Comparison of ENCODE assay signal across 27 cellular contexts in genomic region chrX:40437348-40437747, GRCh38.
"Had no signal": no experiment of that assay in that cellular context is flagged by ENCODE, and none has a peak within 500 bp of the region (broad histone marks: within the 10 kb centered on the region; RNA-seq: fewer than 3 reads in every experiment).

No MANE protein-coding gene starts in this region.

- H3K9me3 ChIP-seq: colonic mucosa, esophagus muscularis mucosa, esophagus squamous epithelium, gastrocnemius medialis, gastroesophageal sphincter, heart left ventricle, heart right ventricle had no signal

- H3K27ac ChIP-seq: colonic mucosa, coronary artery, dorsolateral prefrontal cortex, epithelial cell of prostate, esophagus muscularis mucosa, esophagus squamous epithelium, foreskin keratinocyte, gastrocnemius medialis, gastroesophageal sphincter, heart left ventricle, heart right ventricle had no signal

- H3K4me3 ChIP-seq: colonic mucosa, coronary artery, dorsolateral prefrontal cortex, esophagus muscularis mucosa, esophagus squamous epithelium, gastrocnemius medialis, gastroesophageal sphincter, heart left ventricle, heart right ventricle had no signal

- H3K4me1 ChIP-seq: colonic mucosa, foreskin keratinocyte, heart left ventricle had no signal

- H3K27me3 ChIP-seq: esophagus muscularis mucosa, esophagus squamous epithelium, foreskin keratinocyte, gastroesophageal sphincter had no signal

- FAIRE-seq: colon, endometrium, endothelial cell of umbilical vein, frontal cortex had no signal

- DNase-seq: colonic mucosa; cortex of kidney; dermis blood vessel endothelial cell; dorsolateral prefrontal cortex; effector CD4-positive, alpha-beta T cell; effector CD8-positive, alpha-beta T cell; effector memory CD4-positive, alpha-beta T cell; effector memory CD8-positive, alpha-beta T cell; endodermal cell; erythroblast; esophagus squamous epithelium; foreskin fibroblast; foreskin melanocyte; gastrocnemius medialis; glutamatergic neuron; head of caudate nucleus; heart left ventricle; heart right ventricle had no signal

- ATAC-seq: effector memory CD8-positive, alpha-beta T cell; gastrocnemius medialis; gastroesophageal sphincter; heart left ventricle; heart right ventricle had no signal

- H3K36me3 ChIP-seq: colonic mucosa, esophagus muscularis mucosa, esophagus squamous epithelium, gastrocnemius medialis, gastroesophageal sphincter, heart left ventricle, heart right ventricle had no signal
